ENCODE assay signal across 9 cellular contexts in genomic region chr20:62797671-62798532, GRCh38. TPM values are rescaled to one million over a fixed set of nuclear protein-coding genes. Genes with fewer than 3 reads are reported as not detected.
DNase-seq lines count a peak whose midpoint lies in the region; ATAC-seq, FAIRE-seq and TF ChIP-seq lines count a peak whose summit lies in the region.
"Had no signal": no experiment of that assay in that cellular context is flagged by ENCODE, and none has a peak within 500 bp of the region (broad histone marks: within the 10 kb centered on the region; RNA-seq: fewer than 3 reads in every experiment).

No MANE protein-coding gene starts in this region.

- no peak for FAIRE-seq in astrocyte (lab: Jason Lieb, UNC)

- no peaks in the 10 kb centered on the region for H3K9me3 Mint-ChIP-seq in astrocyte (ENCODE audit: unreplicated experiment)

- no peaks in the 10 kb centered on the region for H3K27me3 ChIP-seq in ACC112 (ENCODE audit: insufficient read depth, low read length)
- no peaks in the 10 kb centered on the region for H3K27me3 ChIP-seq in astrocyte (ENCODE audit: insufficient read depth, low read length)
- no peaks in the 10 kb centered on the region for H3K27me3 ChIP-seq in mucosa of stomach (ENCODE audit: control insufficient read depth, insufficient read depth, low read length)

- H3K27me3 Mint-ChIP-seq in astrocyte (ENCODE audit: low read depth, unreplicated experiment): no peaks in the 10 kb centered on the region

- H3K4me3 ChIP-seq in ACC112 (ENCODE audit: low read depth, low read length) (peak overlapping the region; percentile 82), HEK293 (ENCODE audit: low read depth, low read length) (no peak overlapping the region), astrocyte (ENCODE audit: insufficient read depth, low read depth, low read length) (no peak overlapping the region), mucosa of stomach (ENCODE audit: low read length) (no peak overlapping the region)

- H3K4me1 Mint-ChIP-seq in astrocyte (ENCODE audit: low read depth, unreplicated experiment): peaks cover 11% of the 10 kb centered on the region

- CTCF ChIA-PET in HEK293 (lab: Yijun Ruan, JAX): interaction anchor here (0.9 to 1.2 kb wide), 2 partner anchors 9 to 25 kb away, joined by 3 read pairs; no protein-coding TSS in a partner anchor

- peaks cover 34% of the 10 kb centered on the region for H4K20me1 ChIP-seq in astrocyte (ENCODE audit: insufficient read depth, low read length)

- H3K27ac Mint-ChIP-seq in astrocyte (ENCODE audit: unreplicated experiment): peak overlapping the region; percentile 69

- ATAC-seq in GM21423 (IDR thresholded peaks at IDR 0.05; ENCODE audit: unreplicated experiment): no peak
- no peak for ATAC-seq in HG03571 (IDR thresholded peaks at IDR 0.05; ENCODE audit: unreplicated experiment)

- H2AFZ ChIP-seq in ACC112 (ENCODE audit: low read length, unreplicated experiment) (no peak overlapping the region), astrocyte (ENCODE audit: low read depth, low read length) (no peak overlapping the region)

- peaks cover 18% of the 10 kb centered on the region for H3K36me3 Mint-ChIP-seq in astrocyte (ENCODE audit: low read depth, unreplicated experiment)

- no peaks in the 10 kb centered on the region for H3K9me3 ChIP-seq in HEK293 (ENCODE audit: control insufficient read depth, insufficient read depth, low read depth, low read length)
- no peaks in the 10 kb centered on the region for H3K9me3 ChIP-seq in astrocyte (ENCODE audit: insufficient read depth, low read depth, low read length)
- H3K9me3 ChIP-seq in mucosa of stomach (ENCODE audit: control insufficient read depth, low read length): no peaks in the 10 kb centered on the region

- peak overlapping the region; percentile 69 for H3K9ac ChIP-seq in astrocyte (ENCODE audit: low read length)
- peak overlapping the region; percentile 58 for H3K9ac ChIP-seq in mucosa of stomach (ENCODE audit: low read length)

- 0 out of 2 replicates have a peak, but pooled peaks cover 11% of the 10 kb centered on the region for H3K36me3 ChIP-seq in ACC112 (ENCODE audit: insufficient read depth, low read length)
- peaks cover 0 to 46% of the 10 kb centered on the region in 2 experiments; a peak in 1 of 3 replicates for H3K36me3 ChIP-seq in HEK293 (ENCODE audit: control insufficient read depth in 2 of 2, insufficient read depth in 1 of 2, low read length in 2 of 2)
- peaks cover 7% of the 10 kb centered on the region for H3K36me3 ChIP-seq in astrocyte (ENCODE audit: insufficient read depth, low read length)
- no peaks in the 10 kb centered on the region for H3K36me3 ChIP-seq in mucosa of stomach (ENCODE audit: control insufficient read depth, insufficient read depth, low read length)

- peak overlapping the region; percentile 88 for H3K4me2 ChIP-seq in astrocyte (ENCODE audit: low read length)

- H3K4me3 Mint-ChIP-seq in astrocyte (ENCODE audit: unreplicated experiment): peak overlapping the region; percentile 84

- TF ChIP-seq CTCF in HEK293 (tag by site-specific recombination; IDR thresholded peaks at IDR 0.05): no peak
- no peak for TF ChIP-seq CTCF in astrocyte (IDR thresholded peaks at IDR 0.05; ENCODE audit: insufficient read depth, low read depth, low read length)

- H3K79me2 ChIP-seq in ACC112 (ENCODE audit: control insufficient read depth, insufficient read depth, low read length, unreplicated experiment): peaks cover 4% of the 10 kb centered on the region
- H3K79me2 ChIP-seq in astrocyte (ENCODE audit: insufficient read depth, low read length): peaks cover 13% of the 10 kb centered on the region

- DNase-seq in astrocyte (ENCODE audit: low read depth) (no peak), DMS153 treated with DMSO at 0.1 percent for 48 hours (lab: John Stamatoyannopoulos, UW; ENCODE audit: unreplicated experiment) (no peak), SHP77 treated with DMSO at 0.1 percent for 48 hours (lab: John Stamatoyannopoulos, UW) (no peak)
- DNase-seq: EL had no signal

- H3K4me1 ChIP-seq in ACC112 (ENCODE audit: control insufficient read depth, insufficient read depth, low read length, unreplicated experiment): peaks cover 2% of the 10 kb centered on the region
- H3K4me1 ChIP-seq in HEK293 (ENCODE audit: control insufficient read depth, insufficient read depth, low read length): no peaks in the 10 kb centered on the region
- peaks cover 28% of the 10 kb centered on the region for H3K4me1 ChIP-seq in astrocyte (ENCODE audit: insufficient read depth, low read length)
- peaks cover 32% of the 10 kb centered on the region for H3K4me1 ChIP-seq in mucosa of stomach (ENCODE audit: control insufficient read depth, insufficient read depth, low read length)

- POLR2A ChIA-PET in HEK293 (lab: Yijun Ruan, JAX): no interaction called here

- no peak overlapping the region for H3K27ac ChIP-seq in ACC112 (ENCODE audit: low read depth, low read length)
- no peak overlapping the region for H3K27ac ChIP-seq in HEK293 (ENCODE audit: extremely low read depth, low read depth, low read length)
- no peak overlapping the region for H3K27ac ChIP-seq in astrocyte (ENCODE audit: low read depth, low read length)

TF ChIP-seq in HEK293, 187 proteins besides CTCF, POLR2A, EP300 and RAD21:
- TF ChIP-seq BCL11B (tag by site-specific recombination; IDR thresholded peaks at IDR 0.05; ENCODE audit: low read depth): peak; percentile 60; the same call in 1 of the 2 replicates
- TF ChIP-seq, protein P1, sequence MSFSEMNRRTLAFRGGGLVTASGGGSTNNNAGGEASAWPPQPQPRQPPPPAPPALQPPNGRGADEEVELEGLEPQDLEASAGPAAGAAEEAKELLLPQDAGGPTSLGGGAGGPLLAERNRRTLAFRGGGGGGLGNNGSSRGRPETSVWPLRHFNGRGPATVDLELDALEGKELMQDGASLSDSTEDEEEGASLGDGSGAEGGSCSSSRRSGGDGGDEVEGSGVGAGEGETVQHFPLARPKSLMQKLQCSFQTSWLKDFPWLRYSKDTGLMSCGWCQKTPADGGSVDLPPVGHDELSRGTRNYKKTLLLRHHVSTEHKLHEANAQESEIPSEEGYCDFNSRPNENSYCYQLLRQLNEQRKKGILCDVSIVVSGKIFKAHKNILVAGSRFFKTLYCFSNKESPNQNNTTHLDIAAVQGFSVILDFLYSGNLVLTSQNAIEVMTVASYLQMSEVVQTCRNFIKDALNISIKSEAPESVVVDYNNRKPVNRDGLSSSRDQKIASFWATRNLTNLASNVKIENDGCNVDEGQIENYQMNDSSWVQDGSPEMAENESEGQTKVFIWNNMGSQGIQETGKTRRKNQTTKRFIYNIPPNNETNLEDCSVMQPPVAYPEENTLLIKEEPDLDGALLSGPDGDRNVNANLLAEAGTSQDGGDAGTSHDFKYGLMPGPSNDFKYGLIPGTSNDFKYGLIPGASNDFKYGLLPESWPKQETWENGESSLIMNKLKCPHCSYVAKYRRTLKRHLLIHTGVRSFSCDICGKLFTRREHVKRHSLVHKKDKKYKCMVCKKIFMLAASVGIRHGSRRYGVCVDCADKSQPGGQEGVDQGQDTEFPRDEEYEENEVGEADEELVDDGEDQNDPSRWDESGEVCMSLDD (tag by site-specific recombination; IDR thresholded peaks at IDR 0.05): peak; percentile 44; the same call in 1 of the 2 replicates
- no peak for TF ChIP-seq ZNF792 (tag by site-specific recombination; IDR thresholded peaks at IDR 0.05)
TF ChIP-seq in HEK293: peak in this region for 2.

RNA-seq across cellular contexts. Expression of gene MRGBP, which starts 1.6 kb away (rescaled TPM):
- total RNA-seq in astrocyte: 18.7 and 19.3 TPM in 2 replicates

RNA-seq across cellular contexts. Expression of gene OGFR, which starts 6.7 kb away (rescaled TPM):
- total RNA-seq in astrocyte: 93.4 and 96.5 TPM in 2 replicates

RNA-seq across cellular contexts. Expression of gene COL9A3, which starts 18.9 kb away (rescaled TPM):
- total RNA-seq in astrocyte: 43.0 and 54.3 TPM in 2 replicates
